Comparison of ENCODE assay signal across 26 cellular contexts in genomic region chr12:20448781-20449180, GRCh38.
DNase-seq lines count a peak whose midpoint lies in the region; ATAC-seq, FAIRE-seq and TF ChIP-seq lines count a peak whose summit lies in the region.
"Had no signal": no experiment of that assay in that cellular context is flagged by ENCODE, and none has a peak within 500 bp of the region (broad histone marks: within the 10 kb centered on the region; RNA-seq: fewer than 3 reads in every experiment).

No MANE protein-coding gene starts in this region.

- no peak for ATAC-seq in left ventricle myocardium superior
- no peak for ATAC-seq in A549
- no peak for ATAC-seq in gastroesophageal sphincter

- H3K36me3 Mint-ChIP-seq in glutamatergic neuron (ENCODE audit: unreplicated experiment) = no peaks in the 10 kb centered on the region
- H3K36me3 Mint-ChIP-seq: CD14-positive monocyte; CD4-positive, alpha-beta memory T cell; CD4-positive, CD25-positive, alpha-beta regulatory T cell had no signal

- intact Hi-C loops in left ventricle myocardium inferior (cut with micrococcal nuclease) (no loop called here), left ventricle myocardium superior (cut with micrococcal nuclease) (no loop called here), A673 (cut with micrococcal nuclease; ENCODE audit: unreplicated experiment) (no loop called here), ascending aorta (cut with DNase I) (no loop called here)

- DNase-seq in left ventricle myocardium inferior (no peak), left ventricle myocardium superior (no peak), A549 (ENCODE audit: low read depth in 1 of 2, low spot score in 1 of 2) (no peak), A673 (ENCODE audit: low spot score) (peak; percentile 56), HAP-1 (ENCODE audit: low spot score in 2 of 2) (peak; percentile 12 to 71), glutamatergic neuron (no peak), ascending aorta (ENCODE audit: low spot score in 2 of 2) (no peak)
- DNase-seq: 8988T; ACHN; BE2C; C1 segment of cervical spinal cord; Caco-2; Calu3; CD4-positive, alpha-beta memory T cell; CD4-positive, CD25-positive, alpha-beta regulatory T cell; CD8-positive, alpha-beta memory T cell; DMS79 treated with DMSO at 0.1 percent for 48 hours; GF-D8 had no signal

- 72% methylated on average over 2 of the region's 2 CpGs for WGBS in A549 (ENCODE audit: missing lambda C conversion rate)
- WGBS in gastroesophageal sphincter (ENCODE audit: low coverage in 1 of 2), 2 donors = 85 to 89% methylated on average over 2 of the region's 2 CpGs

- H3K4me3 Mint-ChIP-seq in glutamatergic neuron (ENCODE audit: unreplicated experiment) = no peak overlapping the region
- H3K4me3 Mint-ChIP-seq: CD14-positive monocyte; CD4-positive, alpha-beta memory T cell; CD4-positive, CD25-positive, alpha-beta regulatory T cell; CD8-positive, alpha-beta memory T cell had no signal

- TF ChIP-seq POLR2A in A549 (IDR thresholded peaks at IDR 0.05; ENCODE audit: low read length) = no peak
- no peak for TF ChIP-seq POLR2A in gastroesophageal sphincter (IDR thresholded peaks at IDR 0.05)

- H3K9me3 ChIP-seq in left ventricle myocardium inferior (replicated peaks) = no peaks in the 10 kb centered on the region
- H3K9me3 ChIP-seq in A549 = no peaks in the 10 kb centered on the region
- no peaks in the 10 kb centered on the region for H3K9me3 ChIP-seq in A673 (ENCODE audit: low read depth, low read length, poor library complexity, severe bottlenecking)
- no peaks in the 10 kb centered on the region for H3K9me3 ChIP-seq in HAP-1
- no peaks in the 10 kb centered on the region for H3K9me3 ChIP-seq in gastroesophageal sphincter
- no peaks in the 10 kb centered on the region for H3K9me3 ChIP-seq in ascending aorta
- H3K9me3 ChIP-seq: BE2C, BLaER1, Caco-2 had no signal

- TF ChIP-seq EP300 in A549 (IDR thresholded peaks at IDR 0.05) (no peak), gastroesophageal sphincter (IDR thresholded peaks at IDR 0.05) (no peak)

- BruUV-seq in A673 (replicated peaks; lab: Mats Ljungman, UMichigan) = no TSS peak

- no peak for TF ChIP-seq RAD21 in A549 (conservative IDR thresholded peaks at IDR 0.05 in 1 of 2, IDR thresholded peaks at IDR 0.05 in 1 of 2)

- no peak overlapping the region for H3K4me2 ChIP-seq in A549
- H3K4me2 ChIP-seq: BLaER1 had no signal

- peak; percentile 13 for FAIRE-seq in A549 (lab: Jason Lieb, UNC)
- FAIRE-seq: A204.1, D721Med, G401.6, GM12891, GM19239 had no signal

- POLR2A ChIA-PET in A549 (lab: Yijun Ruan, JAX) = no interaction called here
- POLR2A ChIA-PET in A673 (lab: Charles Lee; ENCODE audit: low non-redundant PET) = no interaction called here

- CTCF ChIA-PET in A549 (lab: Yijun Ruan, JAX) = no interaction called here
- CTCF ChIA-PET in A673 (lab: Charles Lee) = no interaction called here

- H3K4me1 ChIP-seq in left ventricle myocardium inferior (peaks cover 97% of the 10 kb centered on the region), A549 (peaks cover 30% of the 10 kb centered on the region), A673 (ENCODE audit: insufficient read depth, low read length, poor library complexity, severe bottlenecking) (peaks cover 7% of the 10 kb centered on the region), HAP-1 (peaks cover 4% of the 10 kb centered on the region), gastroesophageal sphincter (peaks cover 10 to 70% (median 21%) of the 10 kb centered on the region in 3 donors), ascending aorta (peaks cover 3 to 41% of the 10 kb centered on the region in 2 donors)
- H3K4me1 ChIP-seq: BE2C, BLaER1, Caco-2 had no signal

- H3K9me3 Mint-ChIP-seq in glutamatergic neuron (ENCODE audit: unreplicated experiment) = no peaks in the 10 kb centered on the region
- H3K9me3 Mint-ChIP-seq: CD4-positive, alpha-beta memory T cell; CD8-positive, alpha-beta memory T cell had no signal

- TF ChIP-seq CTCF in left ventricle myocardium inferior (IDR thresholded peaks at IDR 0.05; ENCODE audit: borderline replicate concordance) (no peak), A549 (IDR thresholded peaks at IDR 0.05) (no peak), A673 (conservative IDR thresholded peaks at IDR 0.05; ENCODE audit: low read depth, low read length) (no peak), glutamatergic neuron (IDR thresholded peaks at IDR 0.05; ENCODE audit: partially characterized antibody, unreplicated experiment) (no peak), gastroesophageal sphincter (IDR thresholded peaks at IDR 0.05) (no peak), ascending aorta (IDR thresholded peaks at IDR 0.05) (no peak)

- H3K27me3 ChIP-seq in left ventricle myocardium inferior (ENCODE audit: low read depth) = no peaks in the 10 kb centered on the region
- H3K27me3 ChIP-seq in A673 (replicated peaks; ENCODE audit: insufficient read depth, low read depth, low read length, poor library complexity) = peaks cover 13% of the 10 kb centered on the region
- H3K27me3 ChIP-seq in HAP-1 (ENCODE audit: low read depth) = peaks cover 50% of the 10 kb centered on the region
- H3K27me3 ChIP-seq in gastroesophageal sphincter = no peaks in the 10 kb centered on the region
- no peaks in the 10 kb centered on the region for H3K27me3 ChIP-seq in ascending aorta
- H3K27me3 ChIP-seq: BE2C, BLaER1 had no signal

- no peaks in the 10 kb centered on the region for H3K27me3 Mint-ChIP-seq in glutamatergic neuron (ENCODE audit: unreplicated experiment)
- H3K27me3 Mint-ChIP-seq: CD4-positive, CD25-positive, alpha-beta regulatory T cell; CD8-positive, alpha-beta memory T cell had no signal

- no peak overlapping the region for H3K27ac Mint-ChIP-seq in glutamatergic neuron (ENCODE audit: unreplicated experiment)
- H3K27ac Mint-ChIP-seq: CD14-positive monocyte; CD4-positive, alpha-beta memory T cell; CD4-positive, CD25-positive, alpha-beta regulatory T cell; CD8-positive, alpha-beta memory T cell had no signal

- H3K4me1 Mint-ChIP-seq in glutamatergic neuron (ENCODE audit: low read depth, unreplicated experiment) = peaks cover 5% of the 10 kb centered on the region
- H3K4me1 Mint-ChIP-seq: CD4-positive, alpha-beta memory T cell; CD4-positive, CD25-positive, alpha-beta regulatory T cell; CD8-positive, alpha-beta memory T cell had no signal

- H3K27ac ChIP-seq in left ventricle myocardium inferior (replicated peaks) (peak overlapping the region; percentile 87), A549 (no peak overlapping the region), A673 (ENCODE audit: low read depth, low read length, poor library complexity, severe bottlenecking) (no peak overlapping the region), gastroesophageal sphincter (no peak overlapping the region), ascending aorta (peak overlapping the region in 1 of 2 donors; percentile 41)
- H3K27ac ChIP-seq: BLaER1 had no signal

- no peaks in the 10 kb centered on the region for H3K36me3 ChIP-seq in left ventricle myocardium inferior
- H3K36me3 ChIP-seq in A673 (ENCODE audit: insufficient read depth, low read length, poor library complexity, severe bottlenecking) = no peaks in the 10 kb centered on the region
- H3K36me3 ChIP-seq in HAP-1 (replicated peaks) = no peaks in the 10 kb centered on the region
- H3K36me3 ChIP-seq in gastroesophageal sphincter = no peaks in the 10 kb centered on the region
- no peaks in the 10 kb centered on the region for H3K36me3 ChIP-seq in ascending aorta
- H3K36me3 ChIP-seq: BE2C, BLaER1 had no signal

- in situ Hi-C loops in HAP-1 (cut with MboI; ENCODE audit: low sequenced_read_pairs) = no loop called here

- H3K4me3 ChIP-seq in left ventricle myocardium inferior = no peak overlapping the region
- no peak overlapping the region for H3K4me3 ChIP-seq in A549
- no peak overlapping the region for H3K4me3 ChIP-seq in A673 (ENCODE audit: low read depth, low read length, poor library complexity, severe bottlenecking)
- no peak overlapping the region for H3K4me3 ChIP-seq in HAP-1
- H3K4me3 ChIP-seq in gastroesophageal sphincter = no peak overlapping the region
- no peak overlapping the region for H3K4me3 ChIP-seq in ascending aorta
- H3K4me3 ChIP-seq: BLaER1 had no signal

TF ChIP-seq in A549, 52 proteins besides CTCF, POLR2A, EP300 and RAD21:
- no peak for TF ChIP-seq ZNF302 (CRISPR knock-in tag; IDR thresholded peaks at IDR 0.05)
- TF ChIP-seq SREBF2 (IDR thresholded peaks at IDR 0.05) = no peak
- TF ChIP-seq USF2 (IDR thresholded peaks at IDR 0.05) = no peak
- TF ChIP-seq CHD4 (IDR thresholded peaks at IDR 0.05; ENCODE audit: borderline replicate concordance) = no peak
- TF ChIP-seq ZSCAN20 (CRISPR knock-in tag; IDR thresholded peaks at IDR 0.05) = no peak
- TF ChIP-seq HES2 (IDR thresholded peaks at IDR 0.05) = no peak
- TF ChIP-seq MAZ (IDR thresholded peaks at IDR 0.05; ENCODE audit: borderline replicate concordance, low read depth, low read length) = no peak
- TF ChIP-seq SMC3 (IDR thresholded peaks at IDR 0.05) = no peak
- no peak for TF ChIP-seq E2F6 (IDR thresholded peaks at IDR 0.05; ENCODE audit: borderline replicate concordance, low read depth)
- TF ChIP-seq FOSL2 (IDR thresholded peaks at IDR 0.05) = no peak
- TF ChIP-seq FOSL2 (CRISPR knock-in tag; IDR thresholded peaks at IDR 0.05) = no peak
- TF ChIP-seq NR3C1 (IDR thresholded peaks at IDR 0.05) = no peak
- no peak for TF ChIP-seq RFX5 (IDR thresholded peaks at IDR 0.05)
- TF ChIP-seq EHF (CRISPR knock-in tag; IDR thresholded peaks at IDR 0.05) = no peak
- no peak for TF ChIP-seq NPAS2 (CRISPR knock-in tag; IDR thresholded peaks at IDR 0.05; ENCODE audit: borderline replicate concordance)
- no peak for TF ChIP-seq HEYL (CRISPR knock-in tag; IDR thresholded peaks at IDR 0.05)
- TF ChIP-seq CHD2 (IDR thresholded peaks at IDR 0.05; ENCODE audit: low read length, partially characterized antibody) = no peak

Comparison
In these comparisons a context has a peak if more than half of its experiments do, and no peak if none do; other contexts are left out.
1. DNase-seq: peak in A673 (single experiment) and HAP-1 (2 of 2); none in left ventricle myocardium inferior (single experiment), left ventricle myocardium superior (single experiment), A549 (0 of 2), glutamatergic neuron (single experiment) and ascending aorta (0 of 2).